Comparison of ENCODE assay signal across 28 cellular contexts in the genomic region with DNA sequence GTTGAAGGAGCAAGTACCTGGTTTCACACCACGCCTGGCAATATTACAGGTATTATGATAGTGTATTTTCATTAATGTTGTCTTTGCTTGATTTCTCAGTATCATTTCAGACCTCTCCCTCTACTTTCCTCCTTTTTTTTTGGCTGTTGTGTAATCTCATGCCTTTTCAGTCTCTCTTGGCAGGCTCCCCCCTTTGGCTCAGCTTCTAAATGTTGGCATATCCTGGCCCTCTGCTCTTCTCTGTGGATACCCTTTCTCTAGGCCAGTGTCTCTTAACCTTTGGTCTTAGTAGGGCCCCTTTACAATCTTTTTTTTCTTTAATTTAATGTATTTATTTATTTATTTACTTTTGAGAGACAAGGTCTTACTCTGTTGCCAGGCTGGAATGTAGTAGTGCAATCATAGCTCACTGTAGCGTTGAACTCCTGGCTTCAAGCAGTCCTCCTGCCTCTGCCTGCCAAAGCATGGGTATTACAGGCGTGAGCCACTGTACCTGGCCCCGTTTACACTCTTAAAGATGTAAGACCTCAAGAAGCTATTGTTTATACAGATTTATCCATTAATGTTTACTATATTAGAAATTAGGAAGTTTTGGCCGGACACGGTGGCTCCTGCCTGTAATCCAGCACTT. TPM values are rescaled to one million over a fixed set of nuclear protein-coding genes. Genes with fewer than 3 reads are reported as not detected.
DNase-seq lines count a peak whose midpoint lies in the region; ATAC-seq, FAIRE-seq and TF ChIP-seq lines count a peak whose summit lies in the region.
"Had no signal": no experiment of that assay in that cellular context is flagged by ENCODE, and none has a peak within 500 bp of the region (broad histone marks: within the 10 kb centered on the region; RNA-seq: fewer than 3 reads in every experiment).

No MANE protein-coding gene starts in this region.

- H3K4me3 ChIP-seq in HepG2 (replicated peaks in 1 of 3; ENCODE audit: insufficient read depth in 1 of 3, low read depth in 2 of 3, low read length in 3 of 3) = no peak overlapping the region
- H3K4me3 ChIP-seq: ascending aorta; BLaER1 treated with 17β-estradiol and CSF1 and Interleukin-3, amounts not matched to agents 10 nM and 100 nM; cardiac muscle cell; esophagus muscularis mucosa; lung; upper lobe of left lung had no signal

- no peak overlapping the region for H3K27ac ChIP-seq in HepG2 (ENCODE audit: extremely low read length, insufficient read depth, low read length)
- H3K27ac ChIP-seq: ascending aorta; BLaER1 treated with 17β-estradiol and CSF1 and Interleukin-3, amounts not matched to agents 10 nM and 100 nM; cardiac muscle cell; esophagus muscularis mucosa; upper lobe of left lung; WERI-Rb-1 had no signal

- H3K36me3 ChIP-seq in HepG2 (replicated peaks in 1 of 2; ENCODE audit: control insufficient read depth in 1 of 2, insufficient read depth in 2 of 2, low read length in 2 of 2) = peaks cover 10 to 24% of the 10 kb centered on the region in 2 experiments; a peak in 4 of 5 replicates
- H3K36me3 ChIP-seq: cardiac muscle cell had no signal

- TF ChIP-seq CTCF in HepG2 (CRISPR knock-in tag; IDR thresholded peaks at IDR 0.05) (no peak), GM20000 (IDR thresholded peaks at IDR 0.05; ENCODE audit: extremely low read depth, missing control alignments) (no peak)

- POLR2A ChIA-PET in HepG2 (lab: Yijun Ruan, JAX) = interaction anchor here (0.9 kb wide), 1 partner anchor 13 kb away, joined by 4 read pairs; a partner anchor contains a TSS
- POLR2A ChIA-PET in HEK293T (lab: Yijun Ruan, JAX) = interaction anchor here (1.4 to 1.8 kb wide), 2 partner anchors 9 to 13 kb away, joined by 3 to 11 read pairs; a partner anchor contains a TSS

- TF ChIP-seq POLR2A in HepG2 (IDR thresholded peaks at IDR 0.05; ENCODE audit: insufficient read depth in 1 of 2, low read depth in 2 of 2, low read length in 2 of 2) = no peak

- BruUV-seq in HepG2 (replicated peaks; lab: Mats Ljungman, UMichigan) = TSS peak; percentile 46

- no peaks in the 10 kb centered on the region for H3K27me3 ChIP-seq in HepG2 (ENCODE audit: control insufficient read depth in 1 of 2, insufficient read depth in 2 of 2, low read length in 2 of 2)
- H3K27me3 ChIP-seq: ascending aorta; BLaER1 treated with 17β-estradiol and CSF1 and Interleukin-3, amounts not matched to agents 10 nM and 100 nM; cardiac muscle cell; esophagus muscularis mucosa; upper lobe of left lung had no signal

- no peak for TF ChIP-seq RAD21 in HepG2 (CRISPR knock-in tag; IDR thresholded peaks at IDR 0.05)

- no peaks in the 10 kb centered on the region for H3K9me3 ChIP-seq in HepG2 (ENCODE audit: low read length)
- H3K9me3 ChIP-seq: ascending aorta; BLaER1 treated with 17β-estradiol and CSF1 and Interleukin-3, amounts not matched to agents 10 nM and 100 nM; Caco-2; esophagus muscularis mucosa; upper lobe of left lung had no signal

- ATAC-seq in HepG2 = no peak
- ATAC-seq: sciatic nerve had no signal

- H3K4me2 ChIP-seq in HepG2 (ENCODE audit: low read depth, low read length) = no peak overlapping the region
- H3K4me2 ChIP-seq: BLaER1 treated with 17β-estradiol and CSF1 and Interleukin-3, amounts not matched to agents 10 nM and 100 nM had no signal

- intact Hi-C loops in HepG2 (cut with micrococcal nuclease; ENCODE audit: unreplicated experiment) = no loop called here

- DNase-seq in Ammon's horn (ENCODE audit: low spot score) (peak; percentile 35), HTR-8/SVneo (ENCODE audit: insufficient read length, low spot score) (no peak), fibroblast of gingiva (ENCODE audit: low read depth) (peak; percentile 40), HepG2 (ENCODE audit: low spot score) (no peak), HEK293T (ENCODE audit: extremely low spot score) (no peak), activated gamma-delta T cell treated with Interleukin-2 at 50 U/mL for 16 hours (no peak), GM20000 (ENCODE audit: low spot score) (no peak)
- no peak for DNase-seq in activated CD8-positive, alpha-beta memory T cell treated with anti-CD3 and anti-CD28 coated beads, Interleukin-2, amount 50 U/mL, for 4 hours
- DNase-seq: activated CD4-positive, alpha-beta T cell treated with anti-CD3 and anti-CD28 coated beads, Interleukin-2, amount 50 U/mL, for 4 hours; Caco-2; DMS79 treated with DMSO at 0.1 percent for 48 hours; endodermal cell; Kasumi-1; NCI-H524; SHP77 treated with DMSO at 0.1 percent for 48 hours; stimulated activated CD4-positive, alpha-beta T cell treated with anti-CD3 and anti-CD28 coated beads, Interleukin-12 subunit alpha, Interleukin-12 subunit beta, amount 100 ng/mL, for 4 hours; stimulated activated CD4-positive, alpha-beta T cell treated with anti-CD3 and anti-CD28 coated beads, Interleukin-4, amount 100 ng/mL, for 1 hour; T-helper 9 cell; upper lobe of left lung; WERI-Rb-1 had no signal

- H3K9ac ChIP-seq in HepG2 (ENCODE audit: insufficient read depth, low read depth, low read length) = no peak overlapping the region

- 95% methylated on average over 6 of the region's 6 CpGs for WGBS in HepG2 (ENCODE audit: low lambda C conversion rate)

- peak; percentile 80 for FAIRE-seq in HTR-8/SVneo (lab: Jason Lieb, UNC)
- FAIRE-seq in HepG2 (lab: Jason Lieb, UNC) = no peak
- FAIRE-seq: GM18507, islet of Langerhans had no signal

- in situ Hi-C loops in HepG2 (cut with HindIII; ENCODE audit: extremely low pct_ligation_motif_present, low pct_unique_long_range_greater_than_20kb) = no loop called here

- H4K20me1 ChIP-seq in HepG2 (ENCODE audit: insufficient read depth, low read length) = no peaks in the 10 kb centered on the region; the same call in 1 of the 2 replicates

- H2AFZ ChIP-seq in HepG2 (ENCODE audit: low read length) = no peak overlapping the region

- peaks cover 33% of the 10 kb centered on the region for H3K79me2 ChIP-seq in HepG2 (ENCODE audit: insufficient read depth, low read length)

- no peak for TF ChIP-seq EP300 in HepG2 (IDR thresholded peaks at IDR 0.05; ENCODE audit: low read depth in 2 of 2, low read length in 2 of 2)
- no peak for TF ChIP-seq EP300 in HepG2 (CRISPR knock-in tag; IDR thresholded peaks at IDR 0.05; ENCODE audit: borderline replicate concordance)

- H3K4me1 ChIP-seq in HepG2 (ENCODE audit: insufficient read depth, low read length) = peaks cover 16% of the 10 kb centered on the region
- H3K4me1 ChIP-seq: ascending aorta; BLaER1 treated with 17β-estradiol and CSF1 and Interleukin-3, amounts not matched to agents 10 nM and 100 nM had no signal

- CTCF ChIA-PET in HepG2 (lab: Yijun Ruan, JAX; ENCODE audit: low intra/inter-chr PET ratio, low total read pairs) (no interaction called here), HEK293T (lab: Yijun Ruan, JAX) (no interaction called here)

TF ChIP-seq in HepG2, 621 proteins besides CTCF, POLR2A, EP300 and RAD21:
- no peak for TF ChIP-seq RFX1 (IDR thresholded peaks at IDR 0.05)

TF ChIP-seq in HEK293T, 16 proteins besides CTCF, POLR2A, EP300 and RAD21:
- TF ChIP-seq CTBP1 (IDR thresholded peaks at IDR 0.05; ENCODE audit: borderline replicate concordance) = no peak
- TF ChIP-seq ARNT (IDR thresholded peaks at IDR 0.05) = no peak
- TF ChIP-seq, protein P1, sequence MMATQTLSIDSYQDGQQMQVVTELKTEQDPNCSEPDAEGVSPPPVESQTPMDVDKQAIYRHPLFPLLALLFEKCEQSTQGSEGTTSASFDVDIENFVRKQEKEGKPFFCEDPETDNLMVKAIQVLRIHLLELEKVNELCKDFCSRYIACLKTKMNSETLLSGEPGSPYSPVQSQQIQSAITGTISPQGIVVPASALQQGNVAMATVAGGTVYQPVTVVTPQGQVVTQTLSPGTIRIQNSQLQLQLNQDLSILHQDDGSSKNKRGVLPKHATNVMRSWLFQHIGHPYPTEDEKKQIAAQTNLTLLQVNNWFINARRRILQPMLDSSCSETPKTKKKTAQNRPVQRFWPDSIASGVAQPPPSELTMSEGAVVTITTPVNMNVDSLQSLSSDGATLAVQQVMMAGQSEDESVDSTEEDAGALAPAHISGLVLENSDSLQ (IDR thresholded peaks at IDR 0.05) = no peak
- TF ChIP-seq SUZ12 (IDR thresholded peaks at IDR 0.05) = no peak
- no peak for TF ChIP-seq FOXM1 (IDR thresholded peaks at IDR 0.05; ENCODE audit: borderline replicate concordance)
- TF ChIP-seq TARDBP (IDR thresholded peaks at IDR 0.05) = no peak
- no peak for TF ChIP-seq LEF1 (IDR thresholded peaks at IDR 0.05; ENCODE audit: borderline replicate concordance)
- no peak for TF ChIP-seq ZNF384 (IDR thresholded peaks at IDR 0.05)
- no peak for TF ChIP-seq NFRKB (IDR thresholded peaks at IDR 0.05)
- TF ChIP-seq SP1 (IDR thresholded peaks at IDR 0.05) = no peak
- no peak for TF ChIP-seq BHLHE40 (IDR thresholded peaks at IDR 0.05; ENCODE audit: borderline replicate concordance)
- no peak for TF ChIP-seq L3MBTL2 (conservative IDR thresholded peaks at IDR 0.05)
- TF ChIP-seq FOXA1 (IDR thresholded peaks at IDR 0.05) = no peak
- TF ChIP-seq ELF4 (IDR thresholded peaks at IDR 0.05) = no peak
- no peak for TF ChIP-seq FOXK2 (IDR thresholded peaks at IDR 0.05)
TF ChIP-seq in HEK293T: peak in this region for 0.

RNA-seq across cellular contexts. Expression of a gene that starts 12.8 kb away (rescaled TPM):
- 106 and 186 TPM in 2 replicates for total RNA-seq in HepG2 (2016; rRNA removed; fragmentation: Illumina TruSeq; extraction: Trizol)
- 27.7 and 41.1 TPM in 2 replicates for total RNA-seq in HepG2 (2016; cell fraction: cytosol; rRNA removed; fragmentation: Illumina TruSeq; extraction: Trizol; ENCODE audit: low read depth)
- 106 and 176 TPM in 2 replicates for total RNA-seq in HepG2 (2016; cell fraction: insoluble cytoplasmic fraction; rRNA removed; fragmentation: Illumina TruSeq; extraction: Trizol)
- 37.7 and 38.9 TPM in 2 replicates for total RNA-seq in HepG2 (2016; cell fraction: membrane; rRNA removed; fragmentation: Illumina TruSeq; extraction: Trizol)
- total RNA-seq in HepG2 (2016; cell fraction: nucleus; rRNA removed; fragmentation: Illumina TruSeq; extraction: Trizol) = 117 and 125 TPM in 2 replicates
- polyA plus RNA-seq in HepG2 (2011; rRNA removed) = 31.0 and 33.6 TPM in 2 replicates
- 24.6 and 25.3 TPM in 2 replicates for polyA plus RNA-seq in HepG2 (2011; cell fraction: cytosol; rRNA removed)
- 36.7 and 38.0 TPM in 2 replicates for polyA plus RNA-seq in HepG2 (2011; cell fraction: nucleus; rRNA removed)
- 65.7 and 92.6 TPM in 2 replicates for polyA plus RNA-seq in HepG2 (2012)
- polyA plus RNA-seq in HepG2 (2016; cell fraction: cytosol; fragmentation: Illumina TruSeq; extraction: Trizol; ENCODE audit: low read depth) = 15.0 and 19.1 TPM in 2 replicates
- polyA plus RNA-seq in HepG2 (2016; cell fraction: insoluble cytoplasmic fraction; fragmentation: Illumina TruSeq; extraction: Trizol; ENCODE audit: low read depth) = 175 and 178 TPM in 2 replicates
- 28.8 and 31.3 TPM in 2 replicates for polyA plus RNA-seq in HepG2 (2016; cell fraction: membrane; fragmentation: Illumina TruSeq; extraction: Trizol; ENCODE audit: low read depth)
- 154 and 168 TPM in 2 replicates for polyA plus RNA-seq in HepG2 (2016; cell fraction: nucleus; fragmentation: Illumina TruSeq; extraction: Trizol; ENCODE audit: insufficient read depth, low read depth)
- 55.0 and 195 TPM in 2 replicates for polyA minus RNA-seq in HepG2 (2011; rRNA and poly(A)+ RNA removed; ENCODE audit: low replicate concordance)
- polyA minus RNA-seq in HepG2 (2011; cell fraction: cytosol; rRNA and poly(A)+ RNA removed) = 51.5 and 63.7 TPM in 2 replicates
- polyA minus RNA-seq in HepG2 (2011; cell fraction: nucleus; rRNA and poly(A)+ RNA removed) = 76.7 and 120 TPM in 2 replicates

Comparison
In these comparisons a context has a peak if more than half of its experiments do, and no peak if none do; other contexts are left out.
1. DNase-seq: peak in Ammon's horn (single experiment) and fibroblast of gingiva (single experiment); none in HTR-8/SVneo (single experiment), HepG2 (single experiment), activated CD8-positive, alpha-beta memory T cell treated with anti-CD3 and anti-CD28 coated beads, Interleukin-2, amount 50 U/mL, for 4 hours (single experiment), HEK293T (single experiment), activated gamma-delta T cell treated with Interleukin-2 at 50 U/mL for 16 hours (single experiment) and GM20000 (single experiment).